12 cellular contexts compared by ENCODE assay signal in genomic region chr12:84738481-84738972, GRCh38.
DNase-seq lines count a peak whose midpoint lies in the region; ATAC-seq and TF ChIP-seq lines count a peak whose summit lies in the region.
"Had no signal": no experiment of that assay in that cellular context is flagged by ENCODE, and none has a peak within 500 bp of the region (broad histone marks: within the 10 kb centered on the region; RNA-seq: fewer than 3 reads in every experiment).

No MANE protein-coding gene starts in this region.

- no peaks in the 10 kb centered on the region for H3K27me3 ChIP-seq in RWPE2 (ENCODE audit: insufficient read depth, poor library complexity, severe bottlenecking)
- H3K27me3 ChIP-seq in WERI-Rb-1 (ENCODE audit: insufficient read depth, low read depth, severe bottlenecking) = no peaks in the 10 kb centered on the region
- H3K27me3 ChIP-seq: spleen, uterus had no signal

- H3K27ac Mint-ChIP-seq in stimulated activated naive CD8-positive, alpha-beta T cell treated with anti-CD3 and anti-CD28 coated beads, Interleukin-15, amount 100 ng/mL, for 72 hours = no peak overlapping the region
- H3K27ac Mint-ChIP-seq: CD4-positive, alpha-beta memory T cell had no signal

- no peaks in the 10 kb centered on the region for H3K36me3 ChIP-seq in RWPE2 (ENCODE audit: low read depth)
- no peaks in the 10 kb centered on the region for H3K36me3 ChIP-seq in WERI-Rb-1
- H3K36me3 ChIP-seq: spleen, uterus had no signal

- DNase-seq in EL (peak; percentile 78), RWPE2 (ENCODE audit: low spot score) (no peak), fibroblast of gingiva (ENCODE audit: low read depth) (peak; percentile 2), myocyte (ENCODE audit: low read depth) (peak; percentile 6), NCI-H345 (lab: John Stamatoyannopoulos, UW) (no peak), WERI-Rb-1 (no peak), DMS153 treated with DMSO at 0.1 percent for 48 hours (lab: John Stamatoyannopoulos, UW; ENCODE audit: unreplicated experiment) (no peak)
- DNase-seq in stimulated activated naive CD8-positive, alpha-beta T cell treated with anti-CD3 and anti-CD28 coated beads, Interleukin-15, amount 100 ng/mL, for 72 hours = no peak
- DNase-seq: CD4-positive, alpha-beta memory T cell; SHP77; spleen; uterus had no signal

- H3K27ac ChIP-seq in RWPE2 (ENCODE audit: poor library complexity, severe bottlenecking) = peak overlapping the region; percentile 61
- H3K27ac ChIP-seq in WERI-Rb-1 = no peak overlapping the region
- H3K27ac ChIP-seq: spleen had no signal

- ATAC-seq in RWPE2 (ENCODE audit: low read depth) = peak; percentile 93
- no peak for ATAC-seq in stimulated activated naive CD8-positive, alpha-beta T cell treated with anti-CD3 and anti-CD28 coated beads, Interleukin-15, amount 100 ng/mL, for 72 hours

- H3K4me1 Mint-ChIP-seq in stimulated activated naive CD8-positive, alpha-beta T cell treated with anti-CD3 and anti-CD28 coated beads, Interleukin-15, amount 100 ng/mL, for 72 hours = no peaks in the 10 kb centered on the region
- H3K4me1 Mint-ChIP-seq: CD4-positive, alpha-beta memory T cell had no signal

- H3K4me3 ChIP-seq in RWPE2 (ENCODE audit: severe bottlenecking) (no peak overlapping the region), WERI-Rb-1 (ENCODE audit: low read depth, low read length) (no peak overlapping the region)
- H3K4me3 ChIP-seq: spleen, uterus had no signal

- no peak overlapping the region for H3K4me3 Mint-ChIP-seq in stimulated activated naive CD8-positive, alpha-beta T cell treated with anti-CD3 and anti-CD28 coated beads, Interleukin-15, amount 100 ng/mL, for 72 hours
- H3K4me3 Mint-ChIP-seq: CD4-positive, alpha-beta memory T cell had no signal

- H3K4me1 ChIP-seq in RWPE2 (ENCODE audit: insufficient read depth, poor library complexity, severe bottlenecking) = peaks cover 14% of the 10 kb centered on the region
- H3K4me1 ChIP-seq: spleen, uterus had no signal

- no peaks in the 10 kb centered on the region for H3K9me3 Mint-ChIP-seq in stimulated activated naive CD8-positive, alpha-beta T cell treated with anti-CD3 and anti-CD28 coated beads, Interleukin-15, amount 100 ng/mL, for 72 hours

- H3K9me3 ChIP-seq in RWPE2 (ENCODE audit: severe bottlenecking) (no peaks in the 10 kb centered on the region), WERI-Rb-1 (ENCODE audit: severe bottlenecking) (no peaks in the 10 kb centered on the region)
- H3K9me3 ChIP-seq: spleen, uterus had no signal

- no peaks in the 10 kb centered on the region for H3K27me3 Mint-ChIP-seq in stimulated activated naive CD8-positive, alpha-beta T cell treated with anti-CD3 and anti-CD28 coated beads, Interleukin-15, amount 100 ng/mL, for 72 hours
- H3K27me3 Mint-ChIP-seq: CD4-positive, alpha-beta memory T cell had no signal

- TF ChIP-seq CTCF in RWPE2 (IDR thresholded peaks at IDR 0.05; ENCODE audit: poor library complexity, severe bottlenecking) (no peak), WERI-Rb-1 (IDR thresholded peaks at IDR 0.05; ENCODE audit: low read depth, low read length) (no peak)

Comparison
In these comparisons a context has a peak if more than half of its experiments do, and no peak if none do; other contexts are left out.
1. DNase-seq: peak in EL (single experiment), fibroblast of gingiva (single experiment) and myocyte (single experiment); none in RWPE2 (single experiment), NCI-H345 (single experiment), WERI-Rb-1 (single experiment), stimulated activated naive CD8-positive, alpha-beta T cell treated with anti-CD3 and anti-CD28 coated beads, Interleukin-15, amount 100 ng/mL, for 72 hours (0 of 2) and DMS153 treated with DMSO at 0.1 percent for 48 hours (single experiment).